Comparison of ENCODE assay signal across 11 cellular contexts in the genomic region with DNA sequence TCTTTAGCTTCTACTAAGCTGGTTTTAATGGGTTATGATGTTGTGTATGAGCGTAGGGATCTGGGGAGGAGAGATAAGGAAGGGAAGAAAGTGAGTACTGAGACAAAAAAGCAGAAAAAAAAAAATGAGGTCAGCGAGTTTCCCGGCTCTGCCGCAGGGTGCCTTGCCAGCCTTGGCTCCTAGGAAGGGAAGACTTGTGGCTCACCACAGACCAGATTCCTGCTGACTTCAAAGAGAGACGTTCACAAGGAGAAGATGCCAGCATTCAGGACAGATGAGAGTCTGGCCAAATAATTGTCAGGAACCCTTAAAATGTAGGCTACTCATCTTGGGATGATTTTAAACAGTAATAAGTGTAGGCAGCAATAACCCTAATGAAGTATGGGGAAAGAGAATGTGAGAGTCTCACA. TPM values are rescaled to one million over a fixed set of nuclear protein-coding genes. Genes with fewer than 3 reads are reported as not detected.
A peak's percentile ranks its signal among the peaks of the same experiment; 100 is the strongest.
DNase-seq lines count a peak whose midpoint lies in the region; ATAC-seq, FAIRE-seq and TF ChIP-seq lines count a peak whose summit lies in the region.
"Had no signal": no experiment of that assay in that cellular context is flagged by ENCODE, and none has a peak within 500 bp of the region (broad histone marks: within the 10 kb centered on the region; RNA-seq: fewer than 3 reads in every experiment).

No MANE protein-coding gene starts in this region.

- POLR2A ChIA-PET in K562 (lab: Yijun Ruan, JAX), result no interaction called here

- H3K4me2 ChIP-seq in K562 (ENCODE audit: insufficient read depth, low read length), result no peak overlapping the region

- H4K20me1 ChIP-seq in K562 (replicated peaks; ENCODE audit: control insufficient read depth, insufficient read depth, low read length), result no peaks in the 10 kb centered on the region

- 0% methylated on average over 4 of the region's 5 CpGs for WGBS in K562 (ENCODE audit: insufficient coverage, low coverage, missing lambda C conversion rate)
- WGBS in testis, 2 donors, result 33 to 39% methylated on average over 5 of the region's 5 CpGs

- H3K27ac ChIP-seq in K562 (ENCODE audit: extremely low read depth, low read depth, low read length) (no peak overlapping the region), testis (peak overlapping the region; percentile 60 to 79)

- ATAC-seq in K562 (peak; percentile 53; the same call in 2 of the 3 replicates), HG03439 (IDR thresholded peaks at IDR 0.05; ENCODE audit: unreplicated experiment) (no peak)
- ATAC-seq: PC-3 had no signal

- H3K4me3 Mint-ChIP-seq in HFFc6, result peak overlapping the region; percentile 14
- H3K4me3 Mint-ChIP-seq: activated naive CD8-positive, alpha-beta T cell had no signal

- TF ChIP-seq POLR2A in K562 (conservative IDR thresholded peaks at IDR 0.05) (no peak), testis (IDR thresholded peaks at IDR 0.05) (no peak)

- in situ Hi-C loops in K562 (cut with MboI), result no loop called here

- H3K27me3 Mint-ChIP-seq in HFFc6 (ENCODE audit: insufficient read depth), result no peaks in the 10 kb centered on the region; the same call in 1 of the 2 replicates
- H3K27me3 Mint-ChIP-seq: activated naive CD8-positive, alpha-beta T cell had no signal

- H3K79me2 ChIP-seq in K562 (ENCODE audit: control insufficient read depth, insufficient read depth, low read length), result no peaks in the 10 kb centered on the region

- no peaks in the 10 kb centered on the region for H3K9me3 Mint-ChIP-seq in HFFc6

- no peaks in the 10 kb centered on the region for H3K27me3 ChIP-seq in K562 (ENCODE audit: control insufficient read depth in 2 of 2, insufficient read depth in 2 of 2, low read length in 2 of 2)
- H3K27me3 ChIP-seq in testis, result no peaks in the 10 kb centered on the region

- H3K4me1 ChIP-seq in K562 (replicated peaks in 1 of 2; ENCODE audit: control insufficient read depth in 2 of 2, insufficient read depth in 2 of 2, low read length in 2 of 2), result peaks cover 0 to 2% of the 10 kb centered on the region in 2 experiments; a peak in 2 of 5 replicates
- H3K4me1 ChIP-seq in testis, result peaks cover 36% of the 10 kb centered on the region

- H3K9me3 ChIP-seq in K562 (replicated peaks; ENCODE audit: control insufficient read depth, insufficient read depth, low read depth, low read length), result no peaks in the 10 kb centered on the region
- no peaks in the 10 kb centered on the region for H3K9me3 ChIP-seq in testis

- no TSS peak for BruUV-seq in K562 (replicated peaks; lab: Mats Ljungman, UMichigan)

- CTCF ChIA-PET in K562 (lab: Yijun Ruan, JAX; ENCODE audit: low intra/inter-chr PET ratio), result no interaction called here

- H3K4me3 ChIP-seq in K562 (no peak overlapping the region), testis (no peak overlapping the region)

- no peak for TF ChIP-seq RAD21 in K562 (CRISPR knock-in tag; conservative IDR thresholded peaks at IDR 0.05 in 1 of 2, IDR thresholded peaks at IDR 0.05 in 1 of 2)

- H3K36me3 Mint-ChIP-seq in HFFc6 (ENCODE audit: low read depth), result peaks cover 15% of the 10 kb centered on the region; the same call in 1 of the 2 replicates
- H3K36me3 Mint-ChIP-seq: activated naive CD8-positive, alpha-beta T cell had no signal

- no peak overlapping the region for H3K9ac ChIP-seq in K562 (ENCODE audit: insufficient read depth in 1 of 2, low read depth in 2 of 2, low read length in 2 of 2)

- H3K27ac Mint-ChIP-seq in HFFc6, result peak overlapping the region; percentile 76
- H3K27ac Mint-ChIP-seq: activated naive CD8-positive, alpha-beta T cell had no signal

- H3K36me3 ChIP-seq in K562 (ENCODE audit: control insufficient read depth, insufficient read depth, low read length) (no peaks in the 10 kb centered on the region), testis (ENCODE audit: low read depth, missing control alignments) (no peaks in the 10 kb centered on the region)

- no peak overlapping the region for H2AFZ ChIP-seq in K562 (ENCODE audit: low read depth, low read length)

- H3K9me1 ChIP-seq in K562 (ENCODE audit: control insufficient read depth, insufficient read depth, low read length), result no peaks in the 10 kb centered on the region

- peak; percentile 86 for DNase-seq in HFFc6
- DNase-seq in K562 (ENCODE audit: extremely low read depth in 1 of 4, low spot score in 3 of 4), result peak in 2 of 4 experiments; percentile 16 to 25
- DNase-seq in islet precursor cell, result peak; percentile 92
- peak; percentile 39 for DNase-seq in testis
- no peak for DNase-seq in HTR-8/SVneo (ENCODE audit: insufficient read length, low spot score)
- DNase-seq in activated CD8-positive, alpha-beta memory T cell treated with anti-CD3 and anti-CD28 coated beads, Interleukin-2, amount 50 U/mL, for 48 hours, result no peak
- no peak for DNase-seq in DMS153 treated with DMSO at 0.1 percent for 48 hours (lab: John Stamatoyannopoulos, UW; ENCODE audit: unreplicated experiment)
- DNase-seq: PC-3 had no signal

- TF ChIP-seq EP300 in K562 (IDR thresholded peaks at IDR 0.05; ENCODE audit: low read length), result no peak

- FAIRE-seq in K562 (lab: Jason Lieb, UNC) (no peak), HTR-8/SVneo (lab: Jason Lieb, UNC) (no peak)
- FAIRE-seq: GM18507 had no signal

- intact Hi-C loops in K562 (cut with micrococcal nuclease), result no loop called here
- intact Hi-C loops in testis (cut with DNase I; ENCODE audit: low total_unique reads), result no loop called here

- H3K4me1 Mint-ChIP-seq in HFFc6 (ENCODE audit: low read depth), result peaks cover 70% of the 10 kb centered on the region

- TF ChIP-seq CTCF in HFFc6 (IDR thresholded peaks at IDR 0.05), result no peak
- no peak for TF ChIP-seq CTCF in K562 (IDR thresholded peaks at IDR 0.05 in 2 of 3, conservative IDR thresholded peaks at IDR 0.05 in 1 of 3; ENCODE audit: insufficient read depth in 2 of 3, low read depth in 1 of 3, low read length in 3 of 3)
- TF ChIP-seq CTCF in testis (IDR thresholded peaks at IDR 0.05), result no peak

TF ChIP-seq in K562, 482 proteins besides CTCF, POLR2A, EP300 and RAD21:
- TF ChIP-seq TAL1 (IDR thresholded peaks at IDR 0.05), result peak; percentile 45
- peak; percentile 56 for TF ChIP-seq ZNF384 (IDR thresholded peaks at IDR 0.05; ENCODE audit: low read depth, low read length)
- 0 out of 2 replicates have a peak, but pooled peaks have one; percentile 12 for TF ChIP-seq CBFA2T3 (IDR thresholded peaks at IDR 0.05)
- peak; percentile 56 for TF ChIP-seq ARID1B (IDR thresholded peaks at IDR 0.05)
- no peak for TF ChIP-seq PHB2 (IDR thresholded peaks at IDR 0.05; ENCODE audit: low read depth)

RNA-seq across cellular contexts. Expression of gene FAS, which starts 11.4 kb away (rescaled TPM):
- 10 to 100 TPM; 52.9 to 62.9 (median 57.5) TPM for total RNA-seq in HFFc6 (2021; fragmentation: NEBNext Ultra II Directional; extraction: Animal tissue kit (Norgen Biotek cat#: 25700))
- total RNA-seq in K562 (2011; cell fraction: chromatin; rRNA removed; ENCODE audit: low replicate concordance), result 0.76 TPM in 1 of 2 replicates, not detected in the other
- not detected in 2 replicates for total RNA-seq in K562 (2011; cell fraction: nucleolus; rRNA removed)
- 1.2 TPM in 1 of 2 replicates, not detected in the other for total RNA-seq in K562 (2011; cell fraction: nucleoplasm; rRNA removed)
- 0.20 and 0.41 TPM in 2 replicates for total RNA-seq in K562 (2014; rRNA removed)
- total RNA-seq in K562 (2014; rRNA removed; fragmentation: Illumina TruSeq; extraction: Trizol), result 0.62 and 0.64 TPM in 2 replicates
- 0.11 and 0.29 TPM in 2 replicates for total RNA-seq in K562 (2015; rRNA removed; fragmentation: Illumina TruSeq; extraction: Trizol)
- 0.36 and 0.55 TPM in 2 replicates for total RNA-seq in K562 (2021)
- polyA plus RNA-seq in K562 (2011; rRNA removed), result 0.08 and 0.11 TPM in 2 replicates
- 0.04 TPM in 1 of 2 replicates, not detected in the other for polyA plus RNA-seq in K562 (2011; cell fraction: cytosol; rRNA removed)
- not detected in 2 replicates for polyA plus RNA-seq in K562 (2011; cell fraction: nucleus; rRNA removed)
- polyA plus RNA-seq in K562 (2012), result 0.42 and 0.91 TPM in 2 replicates
- 0.37 and 0.68 TPM in 2 replicates for polyA plus RNA-seq in K562 (2014; fragmentation: Illumina TruSeq; extraction: Trizol)
- polyA plus RNA-seq in K562 (2014; fragmentation: Nextera tagmentation; extraction: Ambion mirVana), result under 1 TPM; 0.10 to 0.34 TPM
- 0.56 TPM in 1 of 2 replicates, not detected in the other for polyA plus RNA-seq in K562 (2014; rRNA removed)
- polyA minus RNA-seq in K562 (2011; rRNA and poly(A)+ RNA removed), result 0.67 TPM in 1 of 2 replicates, not detected in the other
- polyA minus RNA-seq in K562 (2011; cell fraction: cytosol; rRNA and poly(A)+ RNA removed), result not detected in 2 replicates
- not detected in 2 replicates for polyA minus RNA-seq in K562 (2011; cell fraction: nucleus; rRNA and poly(A)+ RNA removed)
- total RNA-seq in testis, result 10 to 100 TPM in 1 of 2 donors, 1 to 10 TPM in 1; 9.3 to 10.7 TPM
- polyA plus RNA-seq in testis (ENCODE audit: insufficient read depth, low read depth, low replicate concordance), result 16.2 TPM

RNA-seq across cellular contexts. Expression of gene ACTA2, which starts 26.6 kb away (rescaled TPM):
- 100 to 1,000 TPM; 112 to 178 (median 164) TPM for total RNA-seq in HFFc6 (2021; fragmentation: NEBNext Ultra II Directional; extraction: Animal tissue kit (Norgen Biotek cat#: 25700))
- not detected in 2 replicates for total RNA-seq in K562 (2011; cell fraction: chromatin; rRNA removed; ENCODE audit: low replicate concordance)
- not detected in 2 replicates for total RNA-seq in K562 (2011; cell fraction: nucleolus; rRNA removed)
- total RNA-seq in K562 (2011; cell fraction: nucleoplasm; rRNA removed), result not detected in 2 replicates
- 0.29 and 1.0 TPM in 2 replicates for total RNA-seq in K562 (2014; rRNA removed)
- total RNA-seq in K562 (2014; rRNA removed; fragmentation: Illumina TruSeq; extraction: Trizol), result 0.15 TPM in 1 of 2 replicates, not detected in the other
- total RNA-seq in K562 (2015; rRNA removed; fragmentation: Illumina TruSeq; extraction: Trizol), result 0.22 and 0.30 TPM in 2 replicates
- 0.60 and 1.4 TPM in 2 replicates for total RNA-seq in K562 (2021)
- polyA plus RNA-seq in K562 (2011; rRNA removed), result not detected in 2 replicates
- 0.03 TPM in 1 of 2 replicates, not detected in the other for polyA plus RNA-seq in K562 (2011; cell fraction: cytosol; rRNA removed)
- polyA plus RNA-seq in K562 (2011; cell fraction: nucleus; rRNA removed), result not detected in 2 replicates
- polyA plus RNA-seq in K562 (2012), result 0.74 and 1.1 TPM in 2 replicates
- polyA plus RNA-seq in K562 (2014; fragmentation: Illumina TruSeq; extraction: Trizol), result 0.30 and 0.48 TPM in 2 replicates
- polyA plus RNA-seq in K562 (2014; fragmentation: Nextera tagmentation; extraction: Ambion mirVana), result not detected
- polyA plus RNA-seq in K562 (2014; rRNA removed), result 0.46 TPM in 1 of 2 replicates, not detected in the other
- polyA minus RNA-seq in K562 (2011; rRNA and poly(A)+ RNA removed), result not detected in 2 replicates
- not detected in 2 replicates for polyA minus RNA-seq in K562 (2011; cell fraction: cytosol; rRNA and poly(A)+ RNA removed)
- polyA minus RNA-seq in K562 (2011; cell fraction: nucleus; rRNA and poly(A)+ RNA removed), result 0.27 TPM in 1 of 2 replicates, not detected in the other
- 100 to 1,000 TPM; 398 to 527 TPM for total RNA-seq in testis
- 939 TPM for polyA plus RNA-seq in testis (ENCODE audit: insufficient read depth, low read depth, low replicate concordance)
- total RNA-seq: PC-3 had no signal

Comparison
In these comparisons a context has a peak if more than half of its experiments do, and no peak if none do; other contexts are left out.
1. DNase-seq: peak in HFFc6 (single experiment), islet precursor cell (single experiment) and testis (single experiment); none in HTR-8/SVneo (single experiment), activated CD8-positive, alpha-beta memory T cell treated with anti-CD3 and anti-CD28 coated beads, Interleukin-2, amount 50 U/mL, for 48 hours (single experiment) and DMS153 treated with DMSO at 0.1 percent for 48 hours (single experiment).
2. RNA of gene FAS, which starts 11.4 kb away (total RNA-seq): 52.9 to 62.9 TPM in HFFc6 and 9.3 to 10.7 TPM in testis; 0.11 to 1.2 TPM in K562; every median in the first group is over 4 times any median in the second.
3. RNA of gene ACTA2, which starts 26.6 kb away (total RNA-seq): 398 to 527 TPM in testis and 112 to 178 TPM in HFFc6; 0.15 to 1.4 TPM in K562; every median in the first group is over 10 times any median in the second.